Comparison of ENCODE assay signal across 15 cellular contexts in genomic region chr3:53229171-53229570, GRCh38.
"Had no signal": no experiment of that assay in that cellular context is flagged by ENCODE, and none has a peak within 500 bp of the region (broad histone marks: within the 10 kb centered on the region; RNA-seq: fewer than 3 reads in every experiment).

No MANE protein-coding gene starts in this region.

- DNase-seq: activated CD4-positive, alpha-beta memory T cell treated with anti-CD3 and anti-CD28 coated beads, Interleukin-2, amount 10 ng/mL, durations not matched to agents 7 days and 5 days; activated CD4-positive, alpha-beta T cell treated with anti-CD3 and anti-CD28 coated beads for 4 hours; activated T-cell treated with anti-CD3 and anti-CD28 coated beads, Interleukin-2, amount 50 U/mL, for 72 hours; erythroblast; gastrocnemius medialis; heart right ventricle; mesendoderm; stimulated activated CD4-positive, alpha-beta T cell treated with anti-CD3 and anti-CD28 coated beads, Interleukin-2, amount 100 ng/mL, for 48 hours; T-helper 17 cell; thyroid gland; WERI-Rb-1 had no signal

- H3K27ac Mint-ChIP-seq: activated CD4-positive, alpha-beta memory T cell treated with anti-CD3 and anti-CD28 coated beads, Interleukin-2, amount 10 ng/mL, durations not matched to agents 7 days and 5 days; activated T-cell treated with anti-CD3 and anti-CD28 coated beads, Interleukin-2, amount 50 U/mL, for 72 hours; nephron; stimulated activated memory B cell treated with anti-CD40 and anti-IgM and Interleukin-4, amounts not matched to agents 10 μg/mL and 1 μg/mL and 100 μg/mL, for 72 hours; T-helper 17 cell had no signal

- ATAC-seq: activated T-cell treated with anti-CD3 and anti-CD28 coated beads, Interleukin-2, amount 50 U/mL, for 72 hours; gastrocnemius medialis; heart right ventricle; left lobe of liver; stimulated activated memory B cell treated with anti-CD40 and anti-IgM and Interleukin-4, amounts not matched to agents 10 μg/mL and 1 μg/mL and 100 μg/mL, for 72 hours; T-helper 17 cell had no signal

- H3K27me3 Mint-ChIP-seq: activated CD4-positive, alpha-beta memory T cell treated with anti-CD3 and anti-CD28 coated beads, Interleukin-2, amount 10 ng/mL, durations not matched to agents 7 days and 5 days; stimulated activated memory B cell treated with anti-CD40 and anti-IgM and Interleukin-4, amounts not matched to agents 10 μg/mL and 1 μg/mL and 100 μg/mL, for 72 hours; T-helper 17 cell had no signal

- H3K4me1 Mint-ChIP-seq: nephron; stimulated activated memory B cell treated with anti-CD40 and anti-IgM and Interleukin-4, amounts not matched to agents 10 μg/mL and 1 μg/mL and 100 μg/mL, for 72 hours; T-helper 17 cell had no signal

- H3K9me3 Mint-ChIP-seq: activated CD4-positive, alpha-beta memory T cell treated with anti-CD3 and anti-CD28 coated beads, Interleukin-2, amount 10 ng/mL, durations not matched to agents 7 days and 5 days; activated T-cell treated with anti-CD3 and anti-CD28 coated beads, Interleukin-2, amount 50 U/mL, for 72 hours; nephron; stimulated activated memory B cell treated with anti-CD40 and anti-IgM and Interleukin-4, amounts not matched to agents 10 μg/mL and 1 μg/mL and 100 μg/mL, for 72 hours had no signal

- H3K4me1 ChIP-seq: gastrocnemius medialis, thyroid gland, vagina had no signal

- H3K27ac ChIP-seq: gastrocnemius medialis, heart right ventricle, thyroid gland, vagina, WERI-Rb-1 had no signal

- H3K4me3 ChIP-seq: gastrocnemius medialis, heart right ventricle, thyroid gland, vagina had no signal

- H3K4me3 Mint-ChIP-seq: activated CD4-positive, alpha-beta memory T cell treated with anti-CD3 and anti-CD28 coated beads, Interleukin-2, amount 10 ng/mL, durations not matched to agents 7 days and 5 days; activated T-cell treated with anti-CD3 and anti-CD28 coated beads, Interleukin-2, amount 50 U/mL, for 72 hours; nephron; stimulated activated memory B cell treated with anti-CD40 and anti-IgM and Interleukin-4, amounts not matched to agents 10 μg/mL and 1 μg/mL and 100 μg/mL, for 72 hours; T-helper 17 cell had no signal

- H3K9me3 ChIP-seq: gastrocnemius medialis, heart right ventricle, thyroid gland, vagina had no signal

- H3K27me3 ChIP-seq: gastrocnemius medialis, heart right ventricle, thyroid gland, vagina had no signal
